Comparison of ENCODE assay signal across 8 cellular contexts in genomic region chr18:76821875-76822509, GRCh38. TPM values are rescaled to one million over a fixed set of nuclear protein-coding genes. Genes with fewer than 3 reads are reported as not detected.
DNase-seq lines count a peak whose midpoint lies in the region; ATAC-seq and TF ChIP-seq lines count a peak whose summit lies in the region.

No MANE protein-coding gene starts in this region.

- no peaks in the 10 kb centered on the region for H3K27me3 ChIP-seq in OCI-LY3 (ENCODE audit: low read depth, low read length)
- no peaks in the 10 kb centered on the region for H3K27me3 ChIP-seq in stomach

- peaks cover 25% of the 10 kb centered on the region for H3K4me1 Mint-ChIP-seq in activated T-helper 17 cell treated with anti-CD3 and anti-CD28 coated beads, Interleukin-2, amount 50 U/mL, for 72 hours
- H3K4me1 Mint-ChIP-seq in nephron, result peaks cover 27% of the 10 kb centered on the region

- TF ChIP-seq CTCF in OCI-LY3 (IDR thresholded peaks at IDR 0.05; ENCODE audit: low read depth, low read length), result no peak
- TF ChIP-seq CTCF in fibroblast of mammary gland (conservative IDR thresholded peaks at IDR 0.05; ENCODE audit: control insufficient read depth, insufficient read depth, low read depth, low read length), result no peak
- no peak for TF ChIP-seq CTCF in nephron (IDR thresholded peaks at IDR 0.05; ENCODE audit: unreplicated experiment in 3 of 3)
- TF ChIP-seq CTCF in stomach (IDR thresholded peaks at IDR 0.05), result no peak

- H3K4me2 ChIP-seq in OCI-LY3 (ENCODE audit: low read length), result peak overlapping the region; percentile 82

- peaks cover 10% of the 10 kb centered on the region for H3K36me3 Mint-ChIP-seq in activated T-helper 17 cell treated with anti-CD3 and anti-CD28 coated beads, Interleukin-2, amount 50 U/mL, for 72 hours (ENCODE audit: low read depth)
- H3K36me3 Mint-ChIP-seq in nephron (ENCODE audit: low read depth), result peaks cover 17% of the 10 kb centered on the region

- 0 to 1% (median 0%) methylated on average over 6 to 79 of the region's 89 CpGs for WGBS in stomach, 5 donors

- H2AFZ ChIP-seq in OCI-LY3 (ENCODE audit: low read depth, low read length), result peak overlapping the region; percentile 84

- H3K4me3 ChIP-seq in OCI-LY3 (ENCODE audit: low read length) (peak overlapping the region; percentile 89), fibroblast of mammary gland (ENCODE audit: control insufficient read depth, low read depth, low read length) (peak overlapping the region; percentile 92), stomach (peak overlapping the region; percentile 84 to 89 (median 87))

- H3K4me1 ChIP-seq in OCI-LY3 (ENCODE audit: low read length) (peaks cover 37% of the 10 kb centered on the region), stomach (peaks cover 25 to 53% (median 40%) of the 10 kb centered on the region in 4 donors)

- peak overlapping the region; percentile 68 for H3K27ac ChIP-seq in OCI-LY3 (ENCODE audit: low read length)
- H3K27ac ChIP-seq in stomach, result peak overlapping the region; percentile 96 to 100 (median 98)

- DNase-seq in Ammon's horn (ENCODE audit: low spot score) (peak; percentile 59), fibroblast of mammary gland (ENCODE audit: low read depth) (peak; percentile 42), stomach (peak; percentile 56)

- no peak for TF ChIP-seq EP300 in stomach (IDR thresholded peaks at IDR 0.05)

- ATAC-seq in GM18909 (IDR thresholded peaks at IDR 0.05; ENCODE audit: poor library complexity, unreplicated experiment), result peak; percentile 45
- peak; percentile 41 for ATAC-seq in HG03135 (IDR thresholded peaks at IDR 0.05; ENCODE audit: unreplicated experiment)
- peak; percentile 71 for ATAC-seq in activated T-helper 17 cell treated with anti-CD3 and anti-CD28 coated beads, Interleukin-2, amount 50 U/mL, for 72 hours (replicated peaks)

- H4K20me1 ChIP-seq in OCI-LY3 (ENCODE audit: insufficient read depth, low read length), result peaks cover 10% of the 10 kb centered on the region; the same call in 1 of the 2 replicates

- H3K36me3 ChIP-seq in OCI-LY3 (replicated peaks; ENCODE audit: low read depth, low read length), result peaks cover 5% of the 10 kb centered on the region
- no peaks in the 10 kb centered on the region for H3K36me3 ChIP-seq in stomach

- H3K4me3 Mint-ChIP-seq in activated T-helper 17 cell treated with anti-CD3 and anti-CD28 coated beads, Interleukin-2, amount 50 U/mL, for 72 hours, result peak overlapping the region; percentile 88
- H3K4me3 Mint-ChIP-seq in nephron, result peak overlapping the region; percentile 93 to 95 (median 94)

- no peak for TF ChIP-seq POLR2A in stomach (IDR thresholded peaks at IDR 0.05)

- no peaks in the 10 kb centered on the region for H3K27me3 Mint-ChIP-seq in activated T-helper 17 cell treated with anti-CD3 and anti-CD28 coated beads, Interleukin-2, amount 50 U/mL, for 72 hours
- no peaks in the 10 kb centered on the region for H3K27me3 Mint-ChIP-seq in nephron (ENCODE audit: low read depth)

- peak overlapping the region; percentile 90 for H3K9ac ChIP-seq in OCI-LY3 (ENCODE audit: low read length)

- peak overlapping the region; percentile 91 for H3K27ac Mint-ChIP-seq in activated T-helper 17 cell treated with anti-CD3 and anti-CD28 coated beads, Interleukin-2, amount 50 U/mL, for 72 hours
- peak overlapping the region; percentile 79 to 95 (median 92) for H3K27ac Mint-ChIP-seq in nephron

- H3K9me3 ChIP-seq in OCI-LY3 (ENCODE audit: insufficient read depth, low read length), result no peaks in the 10 kb centered on the region
- H3K9me3 ChIP-seq in stomach, result no peaks in the 10 kb centered on the region

- intact Hi-C loops in stomach (cut with DNase I; ENCODE audit: low total_unique reads), result no loop called here

- no peaks in the 10 kb centered on the region for H3K9me3 Mint-ChIP-seq in activated T-helper 17 cell treated with anti-CD3 and anti-CD28 coated beads, Interleukin-2, amount 50 U/mL, for 72 hours
- no peaks in the 10 kb centered on the region for H3K9me3 Mint-ChIP-seq in nephron

- H3K79me2 ChIP-seq in OCI-LY3 (ENCODE audit: low read length), result peaks cover 87% of the 10 kb centered on the region

RNA-seq across cellular contexts. Expression of gene ZNF236, which starts 0.4 kb away (rescaled TPM):
- total RNA-seq in activated T-helper 17 cell treated with anti-CD3 and anti-CD28 coated beads, Interleukin-2, amount 50 U/mL, for 72 hours, result 10 to 100 TPM; 19.3 to 20.1 TPM
- 10 to 100 TPM in 3 of 5 donors, 1 to 10 TPM in 2; 3.8 to 31.7 (median 11.9) TPM for total RNA-seq in stomach
- polyA plus RNA-seq in stomach, result 1 to 10 TPM; 1.8 to 2.0 (median 1.9) TPM

Comparison
In these comparisons a context has a peak if more than half of its experiments do, and no peak if none do; other contexts are left out.
1. Peak in every context shown above with its lines: DNase-seq, ATAC-seq, H3K4me3 ChIP-seq and H3K27ac ChIP-seq.